In the genomic region with DNA sequence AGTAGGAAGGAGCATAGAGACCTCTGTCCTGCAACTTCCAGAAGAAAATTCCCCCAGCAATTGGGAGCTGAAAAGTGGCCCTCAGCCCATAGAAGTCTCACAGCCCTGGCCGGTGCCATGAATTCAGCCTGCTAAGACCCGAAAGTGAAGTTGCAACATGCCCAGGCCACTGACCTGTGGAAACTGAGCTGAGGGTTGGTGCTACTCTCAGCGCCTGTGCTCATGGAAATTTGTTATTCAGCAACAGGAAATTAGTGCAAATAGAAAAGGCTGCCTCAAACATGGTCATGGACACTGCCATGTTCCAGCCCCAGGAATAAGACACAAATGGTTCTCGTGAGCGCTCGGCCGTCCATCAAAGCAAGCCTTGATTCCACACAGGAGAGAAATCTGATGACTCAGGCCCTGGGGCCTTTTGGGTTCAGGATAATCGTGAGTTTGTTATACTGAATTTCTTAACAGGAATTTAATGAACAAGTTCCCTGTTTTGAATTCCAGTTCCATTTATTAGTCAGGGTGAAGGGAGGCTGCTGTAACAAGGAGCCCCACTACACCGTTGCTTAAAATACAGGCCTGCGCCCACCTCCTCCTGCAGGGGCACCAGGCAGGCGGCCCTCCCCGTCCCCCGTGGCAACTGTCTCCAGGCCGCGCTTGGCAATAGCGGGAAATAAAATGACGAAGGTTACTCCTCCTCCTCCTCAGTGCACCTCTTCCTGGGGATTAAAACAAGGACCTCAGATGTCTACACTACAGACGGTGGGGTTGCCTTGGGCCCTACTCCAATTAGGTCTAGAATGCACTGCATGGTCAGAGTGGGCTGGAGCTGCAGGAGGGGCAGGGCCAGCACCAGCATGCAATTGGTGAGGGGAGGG, we compare ENCODE assay signal across 23 cellular contexts.
DNase-seq lines count a peak whose midpoint lies in the region; FAIRE-seq and TF ChIP-seq lines count a peak whose summit lies in the region.
"Had no signal": no experiment of that assay in that cellular context is flagged by ENCODE, and none has a peak within 500 bp of the region (broad histone marks: within the 10 kb centered on the region; RNA-seq: fewer than 3 reads in every experiment).

No MANE protein-coding gene starts in this region.

- DNase-seq in RPMI7951 (ENCODE audit: low read depth) (peak; percentile 73), endothelial cell of umbilical vein (ENCODE audit: low read depth, low spot score) (peak; percentile 53), lung microvascular endothelial cell (ENCODE audit: low read depth in 2 of 2) (peak; percentile 23 to 86), OCI-LY7 (ENCODE audit: low spot score) (no peak), GM10266 (ENCODE audit: extremely low spot score) (no peak), suprapubic skin (ENCODE audit: low spot score in 2 of 2) (no peak)
- DNase-seq in stimulated activated naive CD4-positive, alpha-beta T cell (lab: John Stamatoyannopoulos, UW): no peak
- DNase-seq: 8988T, AML-193, DMS79 treated with DMSO at 0.1 percent for 48 hours, Kasumi-1, NCI-H1417, NCI-H1694 treated with DMSO at 0.1 percent for 48 hours, NCI-H2081 treated with DMSO at 0.1 percent for 48 hours, NCI-H2171 treated with DMSO at 0.1 percent for 48 hours, NCI-H526, RPMI8226, SHP77 treated with DMSO at 0.1 percent for 48 hours, SK-N-SH had no signal

- TF ChIP-seq POLR2A in endothelial cell of umbilical vein (IDR thresholded peaks at IDR 0.05; ENCODE audit: low read depth, low read length) (no peak), suprapubic skin (IDR thresholded peaks at IDR 0.05) (no peak)

- no peak for TF ChIP-seq CTCF in endothelial cell of umbilical vein (IDR thresholded peaks at IDR 0.05; ENCODE audit: extremely low read depth in 1 of 2, insufficient read depth in 1 of 2, low read depth in 1 of 2, low read length in 2 of 2)
- TF ChIP-seq CTCF in OCI-LY7 (conservative IDR thresholded peaks at IDR 0.05; ENCODE audit: low read length): no peak
- TF ChIP-seq CTCF in GM10266 (IDR thresholded peaks at IDR 0.05; ENCODE audit: control insufficient read depth, insufficient read depth, low read depth, missing control alignments): no peak
- no peak for TF ChIP-seq CTCF in suprapubic skin (IDR thresholded peaks at IDR 0.05)

- intact Hi-C loops in endothelial cell of umbilical vein (cut with micrococcal nuclease): no loop called here
- intact Hi-C loops in OCI-LY7 (cut with micrococcal nuclease; ENCODE audit: unreplicated experiment): no loop called here

- H3K4me2 ChIP-seq in BLaER1 (peak overlapping the region; percentile 79), endothelial cell of umbilical vein (ENCODE audit: insufficient read depth, low read length) (no peak overlapping the region), OCI-LY7 (ENCODE audit: low read length) (no peak overlapping the region)
- H3K4me2 ChIP-seq: SK-N-SH had no signal

- POLR2A ChIA-PET in endothelial cell of umbilical vein (lab: Charles Lee) (no interaction called here), OCI-LY7 (lab: Charles Lee) (interaction anchor here (0.7 kb wide), 2 partner anchors 14 to 70 kb away, joined by 3 read pairs; no protein-coding TSS in a partner anchor)

- H3K9me2 ChIP-seq in OCI-LY7 (ENCODE audit: insufficient read depth, low read length): no peaks in the 10 kb centered on the region
- H3K9me2 ChIP-seq: SK-N-SH had no signal

- TF ChIP-seq EP300 in suprapubic skin (IDR thresholded peaks at IDR 0.05): no peak

- H3K9me3 ChIP-seq in BLaER1 (no peaks in the 10 kb centered on the region), endothelial cell of umbilical vein (replicated peaks; ENCODE audit: control insufficient read depth, insufficient read depth, low read length) (no peaks in the 10 kb centered on the region), OCI-LY7 (ENCODE audit: low read length) (no peaks in the 10 kb centered on the region), suprapubic skin (no peaks in the 10 kb centered on the region)
- H3K9me3 ChIP-seq: MG63, SK-N-SH had no signal

- no peak overlapping the region for H3K27ac ChIP-seq in BLaER1
- peak overlapping the region; percentile 75 for H3K27ac ChIP-seq in endothelial cell of umbilical vein (ENCODE audit: insufficient read depth, low read depth, low read length)
- H3K27ac ChIP-seq in OCI-LY7 (ENCODE audit: low read depth, low read length, poor library complexity, severe bottlenecking): no peak overlapping the region
- H3K27ac ChIP-seq in suprapubic skin: no peak overlapping the region

- no peaks in the 10 kb centered on the region for H3K9me1 ChIP-seq in endothelial cell of umbilical vein (replicated peaks; ENCODE audit: control insufficient read depth, extremely low read depth, insufficient read depth, low read length)

- BruUV-seq in endothelial cell of umbilical vein (replicated peaks; lab: Mats Ljungman, UMichigan) (no TSS peak), OCI-LY7 (replicated peaks; lab: Mats Ljungman, UMichigan) (no TSS peak)

- H2AFZ ChIP-seq in endothelial cell of umbilical vein (ENCODE audit: low read depth, low read length): no peak overlapping the region
- H2AFZ ChIP-seq in OCI-LY7 (ENCODE audit: low read length): no peak overlapping the region

- H4K20me1 ChIP-seq in BLaER1 (no peaks in the 10 kb centered on the region), endothelial cell of umbilical vein (replicated peaks; ENCODE audit: control insufficient read depth, extremely low read depth, insufficient read depth, low read length) (no peaks in the 10 kb centered on the region), OCI-LY7 (ENCODE audit: insufficient read depth, low read length) (no peaks in the 10 kb centered on the region)

- FAIRE-seq in endothelial cell of umbilical vein (lab: Jason Lieb, UNC): no peak
- FAIRE-seq: GM12878, H1 had no signal

- no peak overlapping the region for H3K4me3 ChIP-seq in BLaER1
- H3K4me3 ChIP-seq in endothelial cell of umbilical vein (replicated peaks in 1 of 3; ENCODE audit: insufficient read depth in 1 of 3, low read depth in 1 of 3, low read length in 3 of 3): no peak overlapping the region
- no peak overlapping the region for H3K4me3 ChIP-seq in OCI-LY7 (ENCODE audit: low read depth, low read length, poor library complexity, severe bottlenecking)
- no peak overlapping the region for H3K4me3 ChIP-seq in suprapubic skin
- H3K4me3 ChIP-seq: GM12878, MG63 had no signal

- no peaks in the 10 kb centered on the region for H3K79me2 ChIP-seq in endothelial cell of umbilical vein (ENCODE audit: control insufficient read depth, insufficient read depth, low read length)
- no peaks in the 10 kb centered on the region for H3K79me2 ChIP-seq in OCI-LY7 (ENCODE audit: insufficient read depth, low read depth, low read length)

- CTCF ChIA-PET in endothelial cell of umbilical vein (lab: Charles Lee): interaction anchor here (1.0 to 4.2 kb wide), 6 partner anchors 12 to 72 kb away, joined by 3 to 42 read pairs (median 10); no protein-coding TSS in a partner anchor
- CTCF ChIA-PET in OCI-LY7 (lab: Charles Lee; ENCODE audit: unreplicated experiment): no interaction called here

- WGBS in suprapubic skin: 90% methylated on average over 18 of the region's 18 CpGs

- H3K4me1 ChIP-seq in BLaER1: peaks cover 63% of the 10 kb centered on the region
- H3K4me1 ChIP-seq in endothelial cell of umbilical vein (ENCODE audit: control insufficient read depth, extremely low read depth, insufficient read depth, low read length): peaks cover 35% of the 10 kb centered on the region
- H3K4me1 ChIP-seq in OCI-LY7 (ENCODE audit: insufficient read depth, low read length, poor library complexity, severe bottlenecking): no peaks in the 10 kb centered on the region
- H3K4me1 ChIP-seq in suprapubic skin: no peaks in the 10 kb centered on the region

- H3K9ac ChIP-seq in BLaER1 (no peak overlapping the region), endothelial cell of umbilical vein (replicated peaks; ENCODE audit: extremely low read depth, insufficient read depth, low read length) (no peak overlapping the region)
- H3K9ac ChIP-seq: SK-N-SH had no signal

- dilution Hi-C loops in endothelial cell of umbilical vein (cut with MboI; ENCODE audit: extremely low pct_ligation_motif_present, low sequenced_read_pairs): no loop called here

- H3K27me3 ChIP-seq in BLaER1: no peaks in the 10 kb centered on the region
- H3K27me3 ChIP-seq in endothelial cell of umbilical vein (ENCODE audit: control insufficient read depth in 2 of 2, insufficient read depth in 2 of 2, low read length in 2 of 2): no peaks in the 10 kb centered on the region
- no peaks in the 10 kb centered on the region for H3K27me3 ChIP-seq in suprapubic skin
- H3K27me3 ChIP-seq: MG63 had no signal

- H3K36me3 ChIP-seq in BLaER1 (no peaks in the 10 kb centered on the region), endothelial cell of umbilical vein (ENCODE audit: control insufficient read depth in 2 of 2, extremely low read depth in 1 of 2, insufficient read depth in 2 of 2, low read length in 2 of 2) (no peaks in the 10 kb centered on the region), OCI-LY7 (ENCODE audit: insufficient read depth, low read length) (no peaks in the 10 kb centered on the region), suprapubic skin (no peaks in the 10 kb centered on the region)
- H3K36me3 ChIP-seq: MG63 had no signal

TF ChIP-seq in endothelial cell of umbilical vein, 7 proteins besides CTCF, POLR2A, EP300 and RAD21:
- TF ChIP-seq GATA2 (IDR thresholded peaks at IDR 0.05; ENCODE audit: insufficient read depth, insufficient read length, low read depth, low read length): no peak
- TF ChIP-seq EZH2 (IDR thresholded peaks at IDR 0.05; ENCODE audit: borderline replicate concordance, low read depth, low read length, severe bottlenecking): no peak
- no peak for TF ChIP-seq POLR2AphosphoS5 (IDR thresholded peaks at IDR 0.05; ENCODE audit: insufficient read depth, low read depth, low read length)
- no peak for TF ChIP-seq FOS (IDR thresholded peaks at IDR 0.05; ENCODE audit: borderline replicate concordance, insufficient read depth, low read length)
- no peak for TF ChIP-seq MAX (IDR thresholded peaks at IDR 0.05; ENCODE audit: insufficient read depth, insufficient read length)
- TF ChIP-seq JUN (IDR thresholded peaks at IDR 0.05; ENCODE audit: borderline replicate concordance, insufficient read depth, insufficient read length, low read depth): no peak
- no peak for TF ChIP-seq MYC (IDR thresholded peaks at IDR 0.05; ENCODE audit: low read depth, low read length)
TF ChIP-seq in endothelial cell of umbilical vein: peak in this region for 0.

Comparison
In these comparisons a context has a peak if more than half of its experiments do, and no peak if none do; other contexts are left out.
1. DNase-seq: peak in RPMI7951 (single experiment), endothelial cell of umbilical vein (single experiment) and lung microvascular endothelial cell (2 of 2); none in OCI-LY7 (single experiment), GM10266 (single experiment), suprapubic skin (0 of 2) and stimulated activated naive CD4-positive, alpha-beta T cell (0 of 6).